8 cellular contexts compared by ENCODE assay signal in the genomic region with DNA sequence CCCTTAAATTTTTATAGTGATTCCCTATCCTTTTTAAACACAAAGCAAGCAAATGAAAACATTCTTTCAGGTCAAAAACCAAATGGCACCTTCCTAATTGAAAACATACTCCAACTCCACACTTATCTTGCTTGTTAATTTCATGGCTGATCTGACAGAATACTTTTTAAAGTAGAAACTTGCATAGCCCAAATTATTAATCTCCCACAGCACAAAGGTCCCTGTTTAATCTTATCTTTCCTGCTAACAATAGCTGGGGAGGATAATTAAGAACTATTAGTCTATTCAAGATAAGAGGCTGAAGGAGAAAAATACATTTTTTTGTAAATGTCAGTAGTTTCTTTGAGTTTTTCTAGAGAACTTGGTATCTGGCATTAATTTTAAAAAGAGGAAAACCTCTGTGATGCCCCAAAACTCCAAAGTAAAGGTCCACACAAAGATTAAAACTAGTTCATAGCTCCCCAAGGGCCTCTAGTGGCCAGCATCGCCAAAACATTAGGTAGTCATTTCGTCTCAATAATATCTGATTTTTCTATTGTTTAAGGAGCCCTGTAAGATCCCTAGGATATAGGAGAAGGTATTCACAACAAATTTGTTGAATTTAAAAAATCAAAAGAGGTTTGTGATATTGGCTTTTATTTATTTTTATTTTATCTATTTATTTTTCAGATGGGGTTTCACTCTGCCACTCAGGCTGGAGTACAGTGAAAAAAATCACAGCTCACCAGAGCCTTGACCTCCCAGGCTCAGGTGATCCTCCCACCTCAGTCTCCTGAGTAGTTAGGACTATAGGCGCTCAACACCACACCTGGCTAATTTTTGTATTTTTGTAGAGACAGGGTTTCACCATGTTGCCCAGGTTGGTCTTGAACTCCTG. TPM values are rescaled to one million over a fixed set of nuclear protein-coding genes. Genes with fewer than 3 reads are reported as not detected.
A peak's percentile ranks its signal among the peaks of the same experiment; 100 is the strongest.
DNase-seq lines count a peak whose midpoint lies in the region; ATAC-seq, FAIRE-seq and TF ChIP-seq lines count a peak whose summit lies in the region.

No MANE protein-coding gene starts in this region.

- H3K4me1 Mint-ChIP-seq in activated T-cell treated with anti-CD3 and anti-CD28 coated beads, Interleukin-2, amount 50 U/mL, for 4 hours (ENCODE audit: low read depth), result peaks cover 7% of the 10 kb centered on the region

- H3K4me1 ChIP-seq in gastroesophageal sphincter, result no peaks in the 10 kb centered on the region

- no peak for TF ChIP-seq EP300 in gastroesophageal sphincter (IDR thresholded peaks at IDR 0.05)

- WGBS in gastroesophageal sphincter (ENCODE audit: low coverage in 1 of 2), 2 donors, result 28 to 36% methylated on average over 3 of the region's 3 CpGs

- no peaks in the 10 kb centered on the region for H3K36me3 Mint-ChIP-seq in activated T-cell treated with anti-CD3 and anti-CD28 coated beads, Interleukin-2, amount 50 U/mL, for 4 hours (ENCODE audit: insufficient read depth)

- TF ChIP-seq POLR2A in gastroesophageal sphincter (IDR thresholded peaks at IDR 0.05), result no peak

- no peaks in the 10 kb centered on the region for H3K27me3 ChIP-seq in gastroesophageal sphincter

- H3K27me3 Mint-ChIP-seq in activated T-cell treated with anti-CD3 and anti-CD28 coated beads, Interleukin-2, amount 50 U/mL, for 4 hours (ENCODE audit: low read depth), result no peaks in the 10 kb centered on the region

- no peaks in the 10 kb centered on the region for H3K9me3 Mint-ChIP-seq in activated T-cell treated with anti-CD3 and anti-CD28 coated beads, Interleukin-2, amount 50 U/mL, for 4 hours

- TF ChIP-seq CTCF in gastroesophageal sphincter (IDR thresholded peaks at IDR 0.05), result peak; percentile 24 to 51 (median 48)

- H3K4me3 Mint-ChIP-seq in activated T-cell treated with anti-CD3 and anti-CD28 coated beads, Interleukin-2, amount 50 U/mL, for 4 hours, result no peak overlapping the region

- no peaks in the 10 kb centered on the region for H3K9me3 ChIP-seq in gastroesophageal sphincter

- DNase-seq in ELF-1 (ENCODE audit: low read depth, low spot score) (peak; percentile 11), NCI-H345 treated with DMSO at 0.1 percent for 48 hours (lab: John Stamatoyannopoulos, UW; ENCODE audit: unreplicated experiment) (peak; percentile 2), renal cortical epithelial cell (ENCODE audit: low read depth) (peak; percentile 37)
- peak; percentile 29 for DNase-seq in activated T-cell treated with anti-CD3 and anti-CD28 coated beads, Interleukin-2, amount 50 U/mL, for 4 hours

- H3K4me3 ChIP-seq in gastroesophageal sphincter, result no peak overlapping the region

- ATAC-seq in activated T-cell treated with anti-CD3 and anti-CD28 coated beads, Interleukin-2, amount 50 U/mL, for 4 hours, result peak in 1 of 2 donors; percentile 62
- ATAC-seq in gastroesophageal sphincter, result no peak
- ATAC-seq in GM19023 (IDR thresholded peaks at IDR 0.05; ENCODE audit: unreplicated experiment), result no peak
- no peak for ATAC-seq in GM18870 (IDR thresholded peaks at IDR 0.05; ENCODE audit: unreplicated experiment)

- no peaks in the 10 kb centered on the region for H3K36me3 ChIP-seq in gastroesophageal sphincter

- H3K27ac ChIP-seq in gastroesophageal sphincter, result no peak overlapping the region

- peak; percentile 58 for FAIRE-seq in A204.1 (lab: Jason Lieb, UNC)

RNA-seq across cellular contexts. Expression of a gene that starts 14.7 kb away (rescaled TPM):
- 1 to 10 TPM in 2 of 3 donors, under 1 TPM in 1; 0.71 to 2.1 (median 1.0) TPM for total RNA-seq in activated T-cell treated with anti-CD3 and anti-CD28 coated beads, Interleukin-2, amount 50 U/mL, for 4 hours
- total RNA-seq in gastroesophageal sphincter (1 to 10 TPM in 2 of 4 donors, under 1 TPM in 1, not detected in 1; 0.81 to 6.7 (median 2.3) TPM), renal cortical epithelial cell (0.55 TPM in 1 of 2 replicates, not detected in the other)

RNA-seq across cellular contexts. Expression of a gene that starts 15.0 kb away (rescaled TPM):
- total RNA-seq in activated T-cell treated with anti-CD3 and anti-CD28 coated beads, Interleukin-2, amount 50 U/mL, for 4 hours, result 10 to 100 TPM; 53.9 to 58.5 (median 54.6) TPM
- total RNA-seq in gastroesophageal sphincter, result 10 to 100 TPM in 2 of 4 donors, 1 to 10 TPM in 2; 4.8 to 15.1 (median 9.9) TPM
- total RNA-seq in renal cortical epithelial cell, result 9.5 and 13.7 TPM in 2 replicates

RNA-seq across cellular contexts. Expression of a gene that starts 15.0 kb away (rescaled TPM):
- total RNA-seq in activated T-cell treated with anti-CD3 and anti-CD28 coated beads, Interleukin-2, amount 50 U/mL, for 4 hours, result 10 to 100 TPM; 28.1 to 33.0 (median 32.0) TPM
- 10 to 100 TPM in 3 of 4 donors, 1 to 10 TPM in 1; 8.2 to 15.5 (median 11.6) TPM for total RNA-seq in gastroesophageal sphincter
- total RNA-seq in renal cortical epithelial cell, result 17.6 and 20.7 TPM in 2 replicates

RNA-seq across cellular contexts. Expression of a gene that starts 48.4 kb away (rescaled TPM):
- total RNA-seq in activated T-cell treated with anti-CD3 and anti-CD28 coated beads, Interleukin-2, amount 50 U/mL, for 4 hours, result 100 to 1,000 TPM; 104 to 131 (median 114) TPM
- 10 to 100 TPM in 3 of 4 donors, 1 to 10 TPM in 1; 7.3 to 15.6 (median 13.3) TPM for total RNA-seq in gastroesophageal sphincter
- 55.2 and 127 TPM in 2 replicates for total RNA-seq in renal cortical epithelial cell

RNA-seq across cellular contexts. Expression of a gene that starts 55.5 kb away (rescaled TPM):
- total RNA-seq in activated T-cell treated with anti-CD3 and anti-CD28 coated beads, Interleukin-2, amount 50 U/mL, for 4 hours, result 10 to 100 TPM; 19.6 to 22.0 (median 21.6) TPM
- total RNA-seq in gastroesophageal sphincter, result 1 to 10 TPM; 4.4 to 6.2 (median 5.1) TPM
- total RNA-seq in renal cortical epithelial cell, result 11.6 and 21.0 TPM in 2 replicates
